In genomic region chr2:85162746-85163301, GRCh38 we compare ENCODE assay signal across 13 cellular contexts. TPM values are rescaled to one million over a fixed set of nuclear protein-coding genes. Genes with fewer than 3 reads are reported as not detected.
A peak's percentile ranks its signal among the peaks of the same experiment; 100 is the strongest.
DNase-seq lines count a peak whose midpoint lies in the region; ATAC-seq and TF ChIP-seq lines count a peak whose summit lies in the region.
"Had no signal": no experiment of that assay in that cellular context is flagged by ENCODE, and none has a peak within 500 bp of the region (broad histone marks: within the 10 kb centered on the region; RNA-seq: fewer than 3 reads in every experiment).

No MANE protein-coding gene starts in this region.

- H3K27me3 ChIP-seq in right lobe of liver (no peaks in the 10 kb centered on the region), vagina (no peaks in the 10 kb centered on the region)

- H3K4me3 ChIP-seq in epithelial cell of esophagus (ENCODE audit: low read length), result no peak overlapping the region
- H3K4me3 ChIP-seq in right lobe of liver, result no peak overlapping the region
- H3K4me3 ChIP-seq in vagina, result no peak overlapping the region

- H3K36me3 ChIP-seq in right lobe of liver (no peaks in the 10 kb centered on the region), vagina (no peaks in the 10 kb centered on the region)

- H3K36me3 Mint-ChIP-seq in activated CD4-positive, alpha-beta memory T cell treated with anti-CD3 and anti-CD28 coated beads, Interleukin-2, amount 10 ng/mL, durations not matched to agents 7 days and 5 days (ENCODE audit: low read depth), result no peaks in the 10 kb centered on the region
- H3K36me3 Mint-ChIP-seq in activated CD4-positive, alpha-beta memory T cell treated with anti-CD3 and anti-CD28 coated beads for 36 hours, result no peaks in the 10 kb centered on the region
- no peaks in the 10 kb centered on the region for H3K36me3 Mint-ChIP-seq in T-helper 2 cell treated with Interferon-gamma antibody and Interleukin-4, amounts not matched to agents 5 μg/mL and 100 μg/mL, for 36 hours (ENCODE audit: low read depth)
- H3K36me3 Mint-ChIP-seq: activated naive CD8-positive, alpha-beta T cell treated with anti-CD3 and anti-CD28 coated beads, Interleukin-2, amount 10 ng/mL, durations not matched to agents 7 days and 5 days; stimulated activated naive B cell treated with anti-CD40 and anti-IgM and Interleukin-4, amounts not matched to agents 10 μg/mL and 1 μg/mL and 100 μg/mL, for 72 hours had no signal

- TF ChIP-seq POLR2A in right lobe of liver (IDR thresholded peaks at IDR 0.05) (no peak), vagina (IDR thresholded peaks at IDR 0.05) (no peak)

- no peak for DNase-seq in activated CD4-positive, alpha-beta memory T cell treated with anti-CD3 and anti-CD28 coated beads, Interleukin-2, amount 10 ng/mL, durations not matched to agents 7 days and 5 days
- DNase-seq in activated CD4-positive, alpha-beta memory T cell treated with anti-CD3 and anti-CD28 coated beads for 36 hours, result no peak
- DNase-seq in epithelial cell of esophagus (ENCODE audit: low read depth) (peak; percentile 36), right lobe of liver (no peak), vagina (ENCODE audit: extremely low spot score in 2 of 2) (no peak), DMS53 treated with DMSO at 0.1 percent for 48 hours (lab: John Stamatoyannopoulos, UW; ENCODE audit: unreplicated experiment) (no peak), NCI-H146 treated with DMSO at 0.1 percent for 48 hours (lab: John Stamatoyannopoulos, UW; ENCODE audit: unreplicated experiment) (no peak)
- no peak for DNase-seq in T-helper 2 cell treated with Interferon-gamma antibody and Interleukin-4, amounts not matched to agents 5 μg/mL and 100 μg/mL, for 36 hours (ENCODE audit: low spot score)
- DNase-seq: activated naive CD8-positive, alpha-beta T cell treated with anti-CD3 and anti-CD28 coated beads, Interleukin-2, amount 10 ng/mL, durations not matched to agents 7 days and 5 days; stimulated activated CD4-positive, alpha-beta T cell treated with anti-CD3 and anti-CD28 coated beads, Interleukin-2, amount 100 ng/mL, for 24 hours; stimulated activated naive B cell treated with anti-CD40 and anti-IgM and Interleukin-4, amounts not matched to agents 10 μg/mL and 1 μg/mL and 100 μg/mL, for 72 hours had no signal

- H3K4me1 ChIP-seq in right lobe of liver (peaks cover 0 to 30% (median 4%) of the 10 kb centered on the region in 4 donors), vagina (peaks cover 51% of the 10 kb centered on the region)

- H3K27ac Mint-ChIP-seq in activated CD4-positive, alpha-beta memory T cell treated with anti-CD3 and anti-CD28 coated beads, Interleukin-2, amount 10 ng/mL, durations not matched to agents 7 days and 5 days, result peak overlapping the region; percentile 27
- no peak overlapping the region for H3K27ac Mint-ChIP-seq in activated CD4-positive, alpha-beta memory T cell treated with anti-CD3 and anti-CD28 coated beads for 36 hours
- H3K27ac Mint-ChIP-seq in T-helper 2 cell treated with Interferon-gamma antibody and Interleukin-4, amounts not matched to agents 5 μg/mL and 100 μg/mL, for 36 hours, result no peak overlapping the region
- H3K27ac Mint-ChIP-seq: activated naive CD8-positive, alpha-beta T cell treated with anti-CD3 and anti-CD28 coated beads, Interleukin-2, amount 10 ng/mL, durations not matched to agents 7 days and 5 days; stimulated activated naive B cell treated with anti-CD40 and anti-IgM and Interleukin-4, amounts not matched to agents 10 μg/mL and 1 μg/mL and 100 μg/mL, for 72 hours had no signal

- POLR2A ChIA-PET in activated CD4-positive, alpha-beta memory T cell treated with anti-CD3 and anti-CD28 coated beads, Interleukin-2, amount 10 ng/mL, durations not matched to agents 7 days and 5 days (lab: Charles Lee), result no interaction called here
- POLR2A ChIA-PET in activated CD4-positive, alpha-beta memory T cell treated with anti-CD3 and anti-CD28 coated beads for 36 hours (lab: Charles Lee), result no interaction called here

- H3K9me3 Mint-ChIP-seq in activated CD4-positive, alpha-beta memory T cell treated with anti-CD3 and anti-CD28 coated beads, Interleukin-2, amount 10 ng/mL, durations not matched to agents 7 days and 5 days, result no peaks in the 10 kb centered on the region
- H3K9me3 Mint-ChIP-seq in activated CD4-positive, alpha-beta memory T cell treated with anti-CD3 and anti-CD28 coated beads for 36 hours, result no peaks in the 10 kb centered on the region
- H3K9me3 Mint-ChIP-seq in T-helper 2 cell treated with Interferon-gamma antibody and Interleukin-4, amounts not matched to agents 5 μg/mL and 100 μg/mL, for 36 hours, result no peaks in the 10 kb centered on the region
- H3K9me3 Mint-ChIP-seq: activated naive CD8-positive, alpha-beta T cell treated with anti-CD3 and anti-CD28 coated beads, Interleukin-2, amount 10 ng/mL, durations not matched to agents 7 days and 5 days; stimulated activated naive B cell treated with anti-CD40 and anti-IgM and Interleukin-4, amounts not matched to agents 10 μg/mL and 1 μg/mL and 100 μg/mL, for 72 hours had no signal

- peaks cover 7% of the 10 kb centered on the region for H3K27me3 Mint-ChIP-seq in activated CD4-positive, alpha-beta memory T cell treated with anti-CD3 and anti-CD28 coated beads, Interleukin-2, amount 10 ng/mL, durations not matched to agents 7 days and 5 days
- peaks cover under 1% of the 10 kb centered on the region for H3K27me3 Mint-ChIP-seq in activated CD4-positive, alpha-beta memory T cell treated with anti-CD3 and anti-CD28 coated beads for 36 hours
- H3K27me3 Mint-ChIP-seq in T-helper 2 cell treated with Interferon-gamma antibody and Interleukin-4, amounts not matched to agents 5 μg/mL and 100 μg/mL, for 36 hours (ENCODE audit: low read depth), result no peaks in the 10 kb centered on the region

- no peak for TF ChIP-seq CTCF in epithelial cell of esophagus (IDR thresholded peaks at IDR 0.05; ENCODE audit: insufficient read depth, low read depth, low read length, missing control alignments)
- no peak for TF ChIP-seq CTCF in right lobe of liver (IDR thresholded peaks at IDR 0.05)
- TF ChIP-seq CTCF in vagina (IDR thresholded peaks at IDR 0.05), result no peak

- intact Hi-C loops in activated CD4-positive, alpha-beta memory T cell treated with anti-CD3 and anti-CD28 coated beads for 36 hours (cut with micrococcal nuclease), result no loop called here
- intact Hi-C loops in right lobe of liver (cut with DNase I) (no loop called here), vagina (cut with DNase I) (no loop called here)

- no peaks in the 10 kb centered on the region for H3K9me3 ChIP-seq in right lobe of liver
- no peaks in the 10 kb centered on the region for H3K9me3 ChIP-seq in vagina

- WGBS in right lobe of liver (ENCODE audit: insufficient coverage, low coverage, low lambda C conversion rate, missing lambda C conversion rate), result 23% methylated on average over 8 of the region's 8 CpGs

- H3K27ac ChIP-seq in right lobe of liver, result peak overlapping the region in 1 of 3 donors; percentile 39
- peak overlapping the region; percentile 3 for H3K27ac ChIP-seq in vagina
- H3K27ac ChIP-seq: 22Rv1 had no signal

- H3K4me1 Mint-ChIP-seq in activated CD4-positive, alpha-beta memory T cell treated with anti-CD3 and anti-CD28 coated beads, Interleukin-2, amount 10 ng/mL, durations not matched to agents 7 days and 5 days, result no peaks in the 10 kb centered on the region
- H3K4me1 Mint-ChIP-seq in activated CD4-positive, alpha-beta memory T cell treated with anti-CD3 and anti-CD28 coated beads for 36 hours (ENCODE audit: low read depth), result no peaks in the 10 kb centered on the region
- H3K4me1 Mint-ChIP-seq in T-helper 2 cell treated with Interferon-gamma antibody and Interleukin-4, amounts not matched to agents 5 μg/mL and 100 μg/mL, for 36 hours (ENCODE audit: low read depth), result no peaks in the 10 kb centered on the region
- H3K4me1 Mint-ChIP-seq: activated naive CD8-positive, alpha-beta T cell treated with anti-CD3 and anti-CD28 coated beads, Interleukin-2, amount 10 ng/mL, durations not matched to agents 7 days and 5 days; stimulated activated naive B cell treated with anti-CD40 and anti-IgM and Interleukin-4, amounts not matched to agents 10 μg/mL and 1 μg/mL and 100 μg/mL, for 72 hours had no signal

- CTCF ChIA-PET in activated CD4-positive, alpha-beta memory T cell treated with anti-CD3 and anti-CD28 coated beads, Interleukin-2, amount 10 ng/mL, durations not matched to agents 7 days and 5 days (lab: Charles Lee), result no interaction called here
- CTCF ChIA-PET in activated CD4-positive, alpha-beta memory T cell treated with anti-CD3 and anti-CD28 coated beads for 36 hours (lab: Charles Lee), result no interaction called here

- ATAC-seq in right lobe of liver, result peak; percentile 59 to 81 (median 72)
- ATAC-seq: stimulated activated naive B cell treated with anti-CD40 and anti-IgM and Interleukin-4, amounts not matched to agents 10 μg/mL and 1 μg/mL and 100 μg/mL, for 72 hours had no signal

- no peak overlapping the region for H3K4me3 Mint-ChIP-seq in activated CD4-positive, alpha-beta memory T cell treated with anti-CD3 and anti-CD28 coated beads, Interleukin-2, amount 10 ng/mL, durations not matched to agents 7 days and 5 days
- H3K4me3 Mint-ChIP-seq in activated CD4-positive, alpha-beta memory T cell treated with anti-CD3 and anti-CD28 coated beads for 36 hours, result no peak overlapping the region
- H3K4me3 Mint-ChIP-seq in T-helper 2 cell treated with Interferon-gamma antibody and Interleukin-4, amounts not matched to agents 5 μg/mL and 100 μg/mL, for 36 hours, result no peak overlapping the region
- H3K4me3 Mint-ChIP-seq: activated naive CD8-positive, alpha-beta T cell treated with anti-CD3 and anti-CD28 coated beads, Interleukin-2, amount 10 ng/mL, durations not matched to agents 7 days and 5 days; stimulated activated naive B cell treated with anti-CD40 and anti-IgM and Interleukin-4, amounts not matched to agents 10 μg/mL and 1 μg/mL and 100 μg/mL, for 72 hours had no signal

RNA-seq across cellular contexts. Expression of gene TCF7L1, which starts 29.6 kb away (rescaled TPM):
- under 1 TPM in 1 of 2 experiments, not detected in 1; 0.08 TPM for total RNA-seq in activated CD4-positive, alpha-beta memory T cell treated with anti-CD3 and anti-CD28 coated beads, Interleukin-2, amount 10 ng/mL, durations not matched to agents 7 days and 5 days
- total RNA-seq in activated CD4-positive, alpha-beta memory T cell treated with anti-CD3 and anti-CD28 coated beads for 36 hours, result under 1 TPM in 1 of 2 experiments, not detected in 1; 0.07 TPM
- total RNA-seq in right lobe of liver, result 1 to 10 TPM; 1.2 to 8.8 (median 3.7) TPM
- 8.3 TPM for total RNA-seq in vagina
- total RNA-seq: activated naive CD8-positive, alpha-beta T cell treated with anti-CD3 and anti-CD28 coated beads, Interleukin-2, amount 10 ng/mL, durations not matched to agents 7 days and 5 days; T-helper 1 cell treated with Interleukin-12 subunit alpha and Interleukin-12 subunit beta and Interleukin-4 antibody, amounts not matched to agents 30 ng/mL and 1 ng/mL, for 36 hours had no signal
